Comparison of ENCODE assay signal across 8 cellular contexts in the genomic region with DNA sequence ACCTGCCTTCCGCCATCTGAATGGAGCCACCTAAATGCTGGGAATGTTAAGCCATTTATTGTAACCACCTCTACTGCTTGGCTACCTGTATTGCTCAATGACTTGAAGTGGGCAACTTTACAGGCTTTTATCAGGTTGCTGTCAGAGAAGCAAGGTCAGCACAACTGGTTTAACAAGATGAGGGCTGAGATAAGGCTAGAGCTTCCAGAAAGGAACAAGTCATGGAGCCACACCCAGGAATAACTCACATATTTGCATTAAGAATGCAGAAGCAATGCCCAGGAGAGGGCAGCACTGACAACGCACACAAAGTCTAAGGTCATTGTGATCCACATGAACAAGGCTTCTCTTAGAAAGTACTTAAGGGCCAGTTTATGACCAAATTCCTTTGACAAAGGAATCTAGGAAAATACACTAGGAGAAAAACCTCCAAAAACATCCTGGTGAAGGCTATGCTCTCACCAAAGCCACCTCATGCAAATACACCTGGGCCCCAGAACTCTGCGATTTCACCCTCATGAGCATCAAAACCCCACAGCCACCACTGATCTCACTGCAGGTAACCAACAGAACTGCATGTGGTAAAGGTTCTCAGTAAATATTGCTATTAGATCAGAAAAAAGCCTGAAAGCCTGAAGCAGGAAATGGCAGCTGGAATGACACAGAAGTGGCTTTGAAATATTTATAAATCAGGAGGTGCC. TPM values are rescaled to one million over a fixed set of nuclear protein-coding genes. Genes with fewer than 3 reads are reported as not detected.
DNase-seq lines count a peak whose midpoint lies in the region; ATAC-seq and TF ChIP-seq lines count a peak whose summit lies in the region.

No MANE protein-coding gene starts in this region.

- H3K4me1 ChIP-seq in colonic mucosa: peaks cover 12% of the 10 kb centered on the region
- H3K4me1 ChIP-seq in mesenchymal stem cell (ENCODE audit: control insufficient read depth, insufficient read depth, low read depth, low read length): peaks cover 6% of the 10 kb centered on the region

- no peak overlapping the region for H4K8ac ChIP-seq in mesenchymal stem cell (ENCODE audit: low read length)

- WGBS in mesenchymal stem cell: 100% methylated on average over 2 of the region's 3 CpGs

- no peak overlapping the region for H4K91ac ChIP-seq in mesenchymal stem cell (ENCODE audit: low read length)

- TF ChIP-seq CTCF in colonic mucosa (IDR thresholded peaks at IDR 0.05): peak; percentile 40

- H3K23ac ChIP-seq in mesenchymal stem cell (ENCODE audit: low read length in 2 of 2): no peak overlapping the region

- no peak overlapping the region for H3K14ac ChIP-seq in mesenchymal stem cell (ENCODE audit: low read length in 2 of 2)

- H2BK12ac ChIP-seq in mesenchymal stem cell (ENCODE audit: low read length in 2 of 2): no peak overlapping the region

- no peak overlapping the region for H2BK5ac ChIP-seq in mesenchymal stem cell (ENCODE audit: low read depth, low read length, poor library complexity, severe bottlenecking)

- peak; percentile 82 for DNase-seq in DMS 273 (lab: John Stamatoyannopoulos, UW; ENCODE audit: unreplicated experiment)
- peak; percentile 7 for DNase-seq in SHP77 treated with DMSO at 0.1 percent for 48 hours (lab: John Stamatoyannopoulos, UW)
- peak; percentile 93 for DNase-seq in colonic mucosa
- DNase-seq in mesenchymal stem cell: peak; percentile 63
- no peak for DNase-seq in NCI-H1092 treated with DMSO at 0.1 percent for 48 hours (lab: John Stamatoyannopoulos, UW)

- H3K18ac ChIP-seq in mesenchymal stem cell (ENCODE audit: low read depth in 1 of 2, low read length in 2 of 2): peak overlapping the region in 1 of 2 experiments; percentile 24

- ATAC-seq in GM19351 (IDR thresholded peaks at IDR 0.05; ENCODE audit: unreplicated experiment) (peak; percentile 89), HG03460 (IDR thresholded peaks at IDR 0.05; ENCODE audit: unreplicated experiment) (peak; percentile 72), HG03045 (IDR thresholded peaks at IDR 0.05; ENCODE audit: unreplicated experiment) (no peak)

- H3K36me3 ChIP-seq in colonic mucosa (no peaks in the 10 kb centered on the region), mesenchymal stem cell (ENCODE audit: control insufficient read depth in 1 of 2, insufficient read depth in 2 of 2, low read depth in 1 of 2, low read length in 2 of 2) (peaks cover 0 to 4% of the 10 kb centered on the region in 2 experiments)

- H3K9me3 ChIP-seq in colonic mucosa (no peaks in the 10 kb centered on the region), mesenchymal stem cell (ENCODE audit: control insufficient read depth, low read length) (no peaks in the 10 kb centered on the region)

- no peak overlapping the region for H3K4me2 ChIP-seq in mesenchymal stem cell (ENCODE audit: low read length, poor library complexity, severe bottlenecking)

- no peaks in the 10 kb centered on the region for H3K27me3 ChIP-seq in colonic mucosa
- no peaks in the 10 kb centered on the region for H3K27me3 ChIP-seq in mesenchymal stem cell (ENCODE audit: control insufficient read depth in 1 of 2, insufficient read depth in 1 of 2, low read length in 2 of 2)

- intact Hi-C loops in colonic mucosa (cut with DNase I): no loop called here

- H3K79me1 ChIP-seq in mesenchymal stem cell (replicated peaks; ENCODE audit: low read length, poor library complexity, severe bottlenecking): peaks cover 12% of the 10 kb centered on the region

- H3K27ac ChIP-seq in colonic mucosa (peak overlapping the region; percentile 77), mesenchymal stem cell (ENCODE audit: low read length, poor library complexity, severe bottlenecking) (peak overlapping the region; percentile 38)

- no peak overlapping the region for H2BK120ac ChIP-seq in mesenchymal stem cell (ENCODE audit: low read depth, low read length)

- no peak overlapping the region for H2AFZ ChIP-seq in mesenchymal stem cell (ENCODE audit: low read depth, low read length)

- no peak overlapping the region for H2BK15ac ChIP-seq in mesenchymal stem cell (ENCODE audit: low read depth, poor library complexity, severe bottlenecking)

- no peak overlapping the region for H2AK5ac ChIP-seq in mesenchymal stem cell (ENCODE audit: low read length, severe bottlenecking)

- no peak overlapping the region for H3K4ac ChIP-seq in mesenchymal stem cell (ENCODE audit: low read depth in 1 of 2, low read length in 2 of 2)

- peak overlapping the region in 1 of 2 donors; percentile 70 for H3K9ac ChIP-seq in colonic mucosa (ENCODE audit: low read depth in 2 of 2, low read length in 2 of 2)
- peak overlapping the region; percentile 26 for H3K9ac ChIP-seq in mesenchymal stem cell (ENCODE audit: low read length)

- H3K4me3 ChIP-seq in colonic mucosa: no peak overlapping the region
- no peak overlapping the region for H3K4me3 ChIP-seq in mesenchymal stem cell (ENCODE audit: insufficient read depth in 1 of 2, low read depth in 1 of 2, low read length in 2 of 2)

RNA-seq across cellular contexts. Expression of a gene that starts 15.0 kb away (rescaled TPM):
- total RNA-seq in colonic mucosa: 10 to 100 TPM; 15.1 to 20.0 TPM
- 5.6 TPM for polyA plus RNA-seq in mesenchymal stem cell (2013, experiment 1 of 2)
- polyA plus RNA-seq in mesenchymal stem cell (2013, experiment 2 of 2): 5.6 TPM

RNA-seq across cellular contexts. Expression of a gene that starts 15.5 kb away (rescaled TPM):
- total RNA-seq in colonic mucosa: 10 to 100 TPM; 55.1 to 62.4 TPM
- 19.7 TPM for polyA plus RNA-seq in mesenchymal stem cell (2013, experiment 1 of 2)
- 19.9 TPM for polyA plus RNA-seq in mesenchymal stem cell (2013, experiment 2 of 2)
